1 cellular context compared by ENCODE assay signal in the genomic region with DNA sequence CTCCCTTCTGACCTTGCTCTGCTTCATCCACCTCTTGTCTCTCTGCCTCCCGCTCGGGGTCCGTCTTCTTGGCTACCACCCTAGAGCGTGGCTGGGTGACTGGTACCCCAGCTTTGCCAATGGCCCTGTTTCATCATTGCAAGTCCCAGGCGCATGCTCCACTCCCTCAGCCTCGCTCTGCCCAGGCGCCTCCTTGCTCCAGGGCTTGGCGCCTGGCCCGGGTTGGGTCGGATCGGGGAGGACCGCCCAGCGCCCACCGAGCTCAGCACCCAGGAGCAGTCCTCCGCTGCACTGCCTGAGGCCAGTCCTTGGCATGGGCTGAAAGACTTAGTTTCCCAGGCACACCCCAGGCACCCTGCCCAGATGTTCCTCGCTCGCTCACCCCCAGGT.
TF ChIP-seq lines count a peak whose summit lies in the region.

No MANE protein-coding gene starts in this region.

TF ChIP-seq in GM23338, 12 proteins besides CTCF, POLR2A, EP300 and RAD21 (continued from another document):
- TF ChIP-seq, protein P1, sequence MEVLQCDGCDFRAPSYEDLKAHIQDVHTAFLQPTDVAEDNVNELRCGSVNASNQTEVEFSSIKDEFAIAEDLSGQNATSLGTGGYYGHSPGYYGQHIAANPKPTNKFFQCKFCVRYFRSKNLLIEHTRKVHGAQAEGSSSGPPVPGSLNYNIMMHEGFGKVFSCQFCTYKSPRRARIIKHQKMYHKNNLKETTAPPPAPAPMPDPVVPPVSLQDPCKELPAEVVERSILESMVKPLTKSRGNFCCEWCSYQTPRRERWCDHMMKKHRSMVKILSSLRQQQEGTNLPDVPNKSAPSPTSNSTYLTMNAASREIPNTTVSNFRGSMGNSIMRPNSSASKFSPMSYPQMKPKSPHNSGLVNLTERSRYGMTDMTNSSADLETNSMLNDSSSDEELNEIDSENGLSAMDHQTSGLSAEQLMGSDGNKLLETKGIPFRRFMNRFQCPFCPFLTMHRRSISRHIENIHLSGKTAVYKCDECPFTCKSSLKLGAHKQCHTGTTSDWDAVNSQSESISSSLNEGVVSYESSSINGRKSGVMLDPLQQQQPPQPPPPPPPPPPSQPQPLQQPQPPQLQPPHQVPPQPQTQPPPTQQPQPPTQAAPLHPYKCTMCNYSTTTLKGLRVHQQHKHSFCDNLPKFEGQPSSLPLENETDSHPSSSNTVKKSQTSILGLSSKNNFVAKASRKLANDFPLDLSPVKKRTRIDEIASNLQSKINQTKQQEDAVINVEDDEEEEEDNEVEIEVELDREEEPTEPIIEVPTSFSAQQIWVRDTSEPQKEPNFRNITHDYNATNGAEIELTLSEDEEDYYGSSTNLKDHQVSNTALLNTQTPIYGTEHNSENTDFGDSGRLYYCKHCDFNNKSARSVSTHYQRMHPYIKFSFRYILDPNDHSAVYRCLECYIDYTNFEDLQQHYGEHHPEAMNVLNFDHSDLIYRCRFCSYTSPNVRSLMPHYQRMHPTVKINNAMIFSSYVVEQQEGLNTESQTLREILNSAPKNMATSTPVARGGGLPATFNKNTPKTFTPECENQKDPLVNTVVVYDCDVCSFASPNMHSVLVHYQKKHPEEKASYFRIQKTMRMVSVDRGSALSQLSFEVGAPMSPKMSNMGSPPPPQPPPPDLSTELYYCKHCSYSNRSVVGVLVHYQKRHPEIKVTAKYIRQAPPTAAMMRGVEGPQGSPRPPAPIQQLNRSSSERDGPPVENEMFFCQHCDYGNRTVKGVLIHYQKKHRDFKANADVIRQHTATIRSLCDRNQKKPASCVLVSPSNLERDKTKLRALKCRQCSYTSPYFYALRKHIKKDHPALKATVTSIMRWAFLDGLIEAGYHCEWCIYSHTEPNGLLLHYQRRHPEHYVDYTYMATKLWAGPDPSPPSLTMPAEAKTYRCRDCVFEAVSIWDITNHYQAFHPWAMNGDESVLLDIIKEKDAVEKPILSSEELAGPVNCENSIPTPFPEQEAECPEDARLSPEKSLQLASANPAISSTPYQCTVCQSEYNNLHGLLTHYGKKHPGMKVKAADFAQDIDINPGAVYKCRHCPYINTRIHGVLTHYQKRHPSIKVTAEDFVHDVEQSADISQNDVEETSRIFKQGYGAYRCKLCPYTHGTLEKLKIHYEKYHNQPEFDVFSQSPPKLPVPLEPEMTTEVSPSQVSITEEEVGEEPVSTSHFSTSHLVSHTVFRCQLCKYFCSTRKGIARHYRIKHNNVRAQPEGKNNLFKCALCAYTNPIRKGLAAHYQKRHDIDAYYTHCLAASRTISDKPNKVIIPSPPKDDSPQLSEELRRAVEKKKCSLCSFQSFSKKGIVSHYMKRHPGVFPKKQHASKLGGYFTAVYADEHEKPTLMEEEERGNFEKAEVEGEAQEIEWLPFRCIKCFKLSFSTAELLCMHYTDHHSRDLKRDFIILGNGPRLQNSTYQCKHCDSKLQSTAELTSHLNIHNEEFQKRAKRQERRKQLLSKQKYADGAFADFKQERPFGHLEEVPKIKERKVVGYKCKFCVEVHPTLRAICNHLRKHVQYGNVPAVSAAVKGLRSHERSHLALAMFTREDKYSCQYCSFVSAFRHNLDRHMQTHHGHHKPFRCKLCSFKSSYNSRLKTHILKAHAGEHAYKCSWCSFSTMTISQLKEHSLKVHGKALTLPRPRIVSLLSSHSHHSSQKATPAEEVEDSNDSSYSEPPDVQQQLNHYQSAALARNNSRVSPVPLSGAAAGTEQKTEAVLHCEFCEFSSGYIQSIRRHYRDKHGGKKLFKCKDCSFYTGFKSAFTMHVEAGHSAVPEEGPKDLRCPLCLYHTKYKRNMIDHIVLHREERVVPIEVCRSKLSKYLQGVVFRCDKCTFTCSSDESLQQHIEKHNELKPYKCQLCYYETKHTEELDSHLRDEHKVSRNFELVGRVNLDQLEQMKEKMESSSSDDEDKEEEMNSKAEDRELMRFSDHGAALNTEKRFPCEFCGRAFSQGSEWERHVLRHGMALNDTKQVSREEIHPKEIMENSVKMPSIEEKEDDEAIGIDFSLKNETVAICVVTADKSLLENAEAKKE (CRISPR knock-in tag; IDR thresholded peaks at IDR 0.05), result no peak
- TF ChIP-seq JUNB (IDR thresholded peaks at IDR 0.05; ENCODE audit: unreplicated experiment) (no peak), ZNF331 (CRISPR knock-in tag; IDR thresholded peaks at IDR 0.05; ENCODE audit: low read depth) (no peak)
